In the genomic region with DNA sequence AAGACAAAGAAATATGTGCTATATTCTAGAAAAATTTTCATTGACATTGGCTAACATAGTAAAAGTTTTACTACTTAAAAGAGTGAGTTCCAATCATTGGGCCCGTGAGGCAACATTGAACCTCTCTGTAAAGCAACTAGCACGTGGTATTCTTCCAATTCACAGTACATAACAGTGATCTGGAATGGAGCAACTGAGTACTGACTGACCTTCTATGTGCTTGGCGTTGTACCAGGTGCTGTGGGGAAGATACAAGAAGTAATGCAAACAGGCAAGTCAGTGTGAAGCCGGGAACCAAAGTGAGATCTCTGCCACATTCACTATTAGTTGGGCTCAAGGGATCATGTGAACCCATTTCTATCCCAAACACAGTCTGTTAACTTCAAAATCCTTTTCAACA, we compare ENCODE assay signal across 5 cellular contexts.
"Had no signal": no experiment of that assay in that cellular context is flagged by ENCODE, and none has a peak within 500 bp of the region (broad histone marks: within the 10 kb centered on the region; RNA-seq: fewer than 3 reads in every experiment).

No MANE protein-coding gene starts in this region.

- DNase-seq: H9, HCEC 1CT, IMR-90 had no signal

- ATAC-seq: GM23338, K562 had no signal
